Comparison of ENCODE assay signal across 1 cellular context in genomic region chr13:21079206-21079605, GRCh38.
TF ChIP-seq lines count a peak whose summit lies in the region.

No MANE protein-coding gene starts in this region.

TF ChIP-seq in IMR-90, 13 proteins besides CTCF, POLR2A, EP300 and RAD21:
- TF ChIP-seq FOS (IDR thresholded peaks at IDR 0.05; ENCODE audit: low read depth, low read length) (no peak), MXI1 (IDR thresholded peaks at IDR 0.05; ENCODE audit: borderline replicate concordance, low read depth, low read length) (no peak), RCOR1 (IDR thresholded peaks at IDR 0.05; ENCODE audit: insufficient replicate concordance, low read length) (no peak), NFE2L2 (IDR thresholded peaks at IDR 0.05; ENCODE audit: low read depth, low read length) (no peak), SMC3 (IDR thresholded peaks at IDR 0.05; ENCODE audit: low read depth, low read length) (no peak), CEBPB (IDR thresholded peaks at IDR 0.05; ENCODE audit: low read depth, low read length) (no peak), CHD1 (IDR thresholded peaks at IDR 0.05; ENCODE audit: low read depth, low read length) (no peak), MAFK (IDR thresholded peaks at IDR 0.05; ENCODE audit: low read depth, low read length) (no peak), MAZ (IDR thresholded peaks at IDR 0.05; ENCODE audit: borderline replicate concordance, low read depth, low read length) (no peak), USF2 (IDR thresholded peaks at IDR 0.05; ENCODE audit: low read depth, low read length) (no peak), RFX5 (IDR thresholded peaks at IDR 0.05; ENCODE audit: low read depth, low read length) (no peak), BHLHE40 (IDR thresholded peaks at IDR 0.05; ENCODE audit: low read depth, low read length) (no peak)
- TF ChIP-seq, protein P1, sequence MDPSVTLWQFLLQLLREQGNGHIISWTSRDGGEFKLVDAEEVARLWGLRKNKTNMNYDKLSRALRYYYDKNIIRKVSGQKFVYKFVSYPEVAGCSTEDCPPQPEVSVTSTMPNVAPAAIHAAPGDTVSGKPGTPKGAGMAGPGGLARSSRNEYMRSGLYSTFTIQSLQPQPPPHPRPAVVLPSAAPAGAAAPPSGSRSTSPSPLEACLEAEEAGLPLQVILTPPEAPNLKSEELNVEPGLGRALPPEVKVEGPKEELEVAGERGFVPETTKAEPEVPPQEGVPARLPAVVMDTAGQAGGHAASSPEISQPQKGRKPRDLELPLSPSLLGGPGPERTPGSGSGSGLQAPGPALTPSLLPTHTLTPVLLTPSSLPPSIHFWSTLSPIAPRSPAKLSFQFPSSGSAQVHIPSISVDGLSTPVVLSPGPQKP (IDR thresholded peaks at IDR 0.05; ENCODE audit: borderline replicate concordance, low read depth, low read length): no peak
